Comparison of ENCODE assay signal across 1 cellular context in genomic region chr1:53180951-53181350, GRCh38.
TF ChIP-seq lines count a peak whose summit lies in the region.

No MANE protein-coding gene starts in this region.

TF ChIP-seq in HepG2, 621 proteins besides CTCF, POLR2A, EP300 and RAD21:
- TF ChIP-seq ZNF629 (CRISPR knock-in tag; conservative IDR thresholded peaks at IDR 0.05) (peak; percentile 57; the same call in 1 of the 2 replicates), ZNF687 (CRISPR knock-in tag; IDR thresholded peaks at IDR 0.05) (0 out of 2 replicates have a peak, but pooled peaks have one; percentile 6), ZNF678 (CRISPR knock-in tag; IDR thresholded peaks at IDR 0.05) (no peak)
